In genomic region chr21:46264690-46265144, GRCh38 we compare ENCODE assay signal across 19 cellular contexts. TPM values are rescaled to one million over a fixed set of nuclear protein-coding genes. Genes with fewer than 3 reads are reported as not detected.
DNase-seq lines count a peak whose midpoint lies in the region; ATAC-seq, FAIRE-seq and TF ChIP-seq lines count a peak whose summit lies in the region.
"Had no signal": no experiment of that assay in that cellular context is flagged by ENCODE, and none has a peak within 500 bp of the region (broad histone marks: within the 10 kb centered on the region; RNA-seq: fewer than 3 reads in every experiment).

No MANE protein-coding gene starts in this region.

- no peak overlapping the region for H3K4me2 ChIP-seq in H1 (ENCODE audit: insufficient read depth in 1 of 2, low read depth in 2 of 2, low read length in 2 of 2)

- H3K79me1 ChIP-seq in H1 (ENCODE audit: low read depth, low read length) = peaks cover 4% of the 10 kb centered on the region; the same call in 1 of the 2 replicates

- CTCF ChIA-PET in H1 (lab: Charles Lee; ENCODE audit: partially characterized antibody) = interaction anchor here (2.4 kb wide), 1 partner anchor 20 kb away, joined by 9 read pairs; the partner anchor contains the start of gene MCM3AP

- TF ChIP-seq POLR2A in NB4 (IDR thresholded peaks at IDR 0.05; ENCODE audit: extremely low read depth, insufficient read length) (no peak), H1 (IDR thresholded peaks at IDR 0.05; ENCODE audit: control extremely low read depth in 1 of 2, low read depth in 2 of 2, low read length in 2 of 2) (no peak)

- no peak for FAIRE-seq in H1 (lab: Jason Lieb, UNC)

- H3K27ac ChIP-seq in H1 (ENCODE audit: low read depth, low read length) = no peak overlapping the region
- H3K27ac ChIP-seq in psoas muscle = no peak overlapping the region
- H3K27ac ChIP-seq: cardiac muscle cell, esophagus muscularis mucosa, GM23248 had no signal

- H2BK15ac ChIP-seq in H1 (ENCODE audit: low read length) = no peak overlapping the region

- POLR2A ChIA-PET in H1 (lab: Charles Lee; ENCODE audit: partially characterized antibody) = interaction anchor here (1.0 to 1.7 kb wide), 3 partner anchors 11 to 21 kb away, joined by 3 to 6 read pairs (median 3); partner anchors contain the start of genes MCM3AP and YBEY

- no peak overlapping the region for H2BK20ac ChIP-seq in H1 (ENCODE audit: low read length)

- H4K8ac ChIP-seq in H1 (ENCODE audit: extremely low read depth, insufficient read depth, low read length) = no peak overlapping the region

- H3K9ac ChIP-seq in H1 (replicated peaks in 1 of 4; ENCODE audit: extremely low read depth in 1 of 4, low read depth in 3 of 4, low read length in 3 of 4) = no peak overlapping the region
- H3K9ac ChIP-seq: GM23248 had no signal

- no peaks in the 10 kb centered on the region for H3K23me2 ChIP-seq in H1 (ENCODE audit: low read depth, low read length)

- no peak overlapping the region for H4K5ac ChIP-seq in H1 (ENCODE audit: insufficient read length, low read depth, low read length)

- peaks cover 21 to 53% (median 48%) of the 10 kb centered on the region in 4 experiments for H3K36me3 ChIP-seq in H1 (ENCODE audit: control insufficient read depth in 2 of 4, insufficient read depth in 4 of 4, low read length in 3 of 4)
- peaks cover 16 to 97% of the 10 kb centered on the region in 2 donors for H3K36me3 ChIP-seq in psoas muscle (ENCODE audit: insufficient read depth in 1 of 2, low read depth in 1 of 2)

- ATAC-seq in psoas muscle = peak in 3 of 4 donors; percentile 19 to 31 (median 25)
- ATAC-seq: activated naive CD8-positive, alpha-beta T cell treated with anti-CD3 and anti-CD28 coated beads, Interleukin-2, amount 50 U/mL, for 24 hours; activated T-helper 17 cell treated with anti-CD3 and anti-CD28 coated beads, Interleukin-2, amount 50 U/mL, for 72 hours had no signal

- TF ChIP-seq CTCF in NB4 (IDR thresholded peaks at IDR 0.05; ENCODE audit: low read depth, low read length) = no peak
- peak in 1 of 3 experiments; percentile 20; a peak in 1 of 4 replicates for TF ChIP-seq CTCF in H1 (IDR thresholded peaks at IDR 0.05; ENCODE audit: control extremely low read depth in 1 of 3, insufficient read depth in 1 of 3, low read depth in 1 of 3, low read length in 3 of 3)
- no peak for TF ChIP-seq CTCF in psoas muscle (IDR thresholded peaks at IDR 0.05)

- H4K91ac ChIP-seq in H1 (replicated peaks; ENCODE audit: insufficient read length, low read length) = no peak overlapping the region

- no peak overlapping the region for H2BK12ac ChIP-seq in H1 (ENCODE audit: low read depth, low read length)

- H3K9me3 ChIP-seq in H1 (ENCODE audit: insufficient read depth in 2 of 2, low read depth in 1 of 2, low read length in 1 of 2) = no peaks in the 10 kb centered on the region
- no peaks in the 10 kb centered on the region for H3K9me3 ChIP-seq in psoas muscle
- H3K9me3 ChIP-seq: BE2C, esophagus muscularis mucosa had no signal

- H3K4ac ChIP-seq in H1 (replicated peaks; ENCODE audit: insufficient read length, low read depth, low read length) = no peak overlapping the region

- H3K4me1 ChIP-seq in H1 (replicated peaks in 1 of 4; ENCODE audit: control insufficient read depth in 3 of 4, insufficient read depth in 4 of 4, low read length in 3 of 4) (no peaks in the 10 kb centered on the region), psoas muscle (no peaks in the 10 kb centered on the region)
- H3K4me1 ChIP-seq: BE2C, esophagus muscularis mucosa had no signal

- TF ChIP-seq EP300 in H1 (IDR thresholded peaks at IDR 0.05; ENCODE audit: borderline replicate concordance in 1 of 2, low read depth in 2 of 2, low read length in 2 of 2) = no peak

- no peak overlapping the region for H3K56ac ChIP-seq in H1 (replicated peaks; ENCODE audit: insufficient read length, low read depth, low read length)

- no peak for TF ChIP-seq RAD21 in H1 (IDR thresholded peaks at IDR 0.05 in 1 of 2, conservative IDR thresholded peaks at IDR 0.05 in 1 of 2; ENCODE audit: low read depth in 2 of 2, low read length in 2 of 2)

- WGBS in H1 (ENCODE audit: extremely low coverage in 1 of 2, insufficient coverage in 1 of 2, insufficient read length in 1 of 2, insufficient replicate concordance in 2 of 2, low coverage in 1 of 2, low lambda C conversion rate in 2 of 2, missing lambda C conversion rate in 1 of 2), 2 experiments = 86% methylated on average over 13 of the region's 13 CpGs; no CpG with 5 or more reads in 1 of the 2 experiments
- WGBS in psoas muscle, 3 donors = 84 to 90% (median 89%) methylated on average over 13 of the region's 13 CpGs

- H4K20me1 ChIP-seq in H1 (replicated peaks in 1 of 2; ENCODE audit: control insufficient read depth in 1 of 2, insufficient read depth in 2 of 2, low read length in 2 of 2) = peaks cover 8 to 20% of the 10 kb centered on the region in 2 experiments

- no peak overlapping the region; the same call in 1 of the 2 replicates for H2BK5ac ChIP-seq in H1 (ENCODE audit: low read depth, low read length)

- H3K4me3 ChIP-seq in NB4 (ENCODE audit: low read depth, low read length) (no peak overlapping the region), H1 (ENCODE audit: extremely low read depth in 1 of 4, insufficient read depth in 2 of 4, low read depth in 3 of 4, low read length in 4 of 4) (no peak overlapping the region), psoas muscle (no peak overlapping the region)
- H3K4me3 ChIP-seq: cardiac muscle cell, esophagus muscularis mucosa, GM23248 had no signal

- no peak overlapping the region for H3K14ac ChIP-seq in H1 (ENCODE audit: insufficient read length)

- no peak overlapping the region for H3K18ac ChIP-seq in H1 (ENCODE audit: extremely low read depth, low read length)

- intact Hi-C loops in psoas muscle (cut with DNase I) = no loop called here

- H3K23ac ChIP-seq in H1 (ENCODE audit: insufficient read length) = no peak overlapping the region

- no peak overlapping the region for H2AFZ ChIP-seq in H1 (ENCODE audit: low read length)
- H2AFZ ChIP-seq: GM23248 had no signal

- no peaks in the 10 kb centered on the region for H3K79me2 ChIP-seq in H1 (ENCODE audit: control insufficient read depth in 1 of 2, insufficient read depth in 2 of 2, low read length in 2 of 2)

- DNase-seq in NB4 (ENCODE audit: low read depth) (peak; percentile 17), H1 (ENCODE audit: low read depth in 1 of 2, low spot score in 2 of 2) (no peak), psoas muscle (no peak), NCI-H187 (lab: John Stamatoyannopoulos, UW) (no peak), mucosa of gallbladder (ENCODE audit: low spot score) (no peak)
- DNase-seq: activated naive CD8-positive, alpha-beta T cell treated with anti-CD3 and anti-CD28 coated beads, Interleukin-2, amount 50 U/mL, for 24 hours; BE2C; glutamatergic neuron; GM23248; mesenchymal stem cell; MV-4-11; NCI-H2081 treated with DMSO at 0.1 percent for 48 hours; NCI-H510A treated with DMSO at 0.1 percent for 48 hours; nephron progenitor cell; SIG-M5; T-helper 2 cell had no signal

- no peak overlapping the region for H2AK5ac ChIP-seq in H1 (ENCODE audit: low read depth, low read length)

- H2BK120ac ChIP-seq in H1 (replicated peaks; ENCODE audit: low read depth, low read length) = no peak overlapping the region

- H3K27me3 ChIP-seq in H1 (replicated peaks in 1 of 4; ENCODE audit: control insufficient read depth in 3 of 4, extremely low read depth in 1 of 4, insufficient read depth in 3 of 4, low read length in 3 of 4) (no peaks in the 10 kb centered on the region), psoas muscle (ENCODE audit: insufficient read depth in 3 of 3, low read length in 2 of 3) (no peaks in the 10 kb centered on the region)
- H3K27me3 ChIP-seq: BE2C, cardiac muscle cell, esophagus muscularis mucosa had no signal

RNA-seq across cellular contexts. Expression of gene MCM3AP, which starts 20.7 kb away (rescaled TPM):
- 119 and 124 TPM in 2 replicates for total RNA-seq in H1 (2021; fragmentation: NEBNext Ultra II Directional; extraction: Animal tissue kit (Norgen Biotek cat#: 25700))
- polyA plus RNA-seq in H1 (2011; rRNA removed) (37.2 and 65.4 TPM in 2 replicates), psoas muscle (100 to 1,000 TPM in 1 of 3 donors, 10 to 100 TPM in 2; 44.0 to 104 (median 49.6) TPM)
- polyA plus RNA-seq in H1 (2011; cell fraction: cytosol; rRNA removed) = 47.1 TPM
- polyA plus RNA-seq in H1 (2011; cell fraction: nucleus; rRNA removed) = 88.7 TPM
- 67.6 to 78.6 TPM (median 75.2 TPM) in 4 replicates for polyA plus RNA-seq in H1 (2012, experiment 1 of 2)
- polyA plus RNA-seq in H1 (2012, experiment 2 of 2) = 27.6 TPM
- 51.2 TPM for polyA plus RNA-seq in H1 (2013, experiment 1 of 2)
- 47.8 TPM for polyA plus RNA-seq in H1 (2013, experiment 2 of 2)
- 87.3 and 109 TPM in 2 replicates for polyA minus RNA-seq in H1 (2011; rRNA and poly(A)+ RNA removed)
- polyA minus RNA-seq in H1 (2011; cell fraction: cytosol; rRNA and poly(A)+ RNA removed) = 80.6 TPM
- polyA minus RNA-seq in H1 (2011; cell fraction: nucleus; rRNA and poly(A)+ RNA removed) = 130 TPM
- total RNA-seq in psoas muscle (100 to 1,000 TPM in 1 of 4 donors, 10 to 100 TPM in 3; 70.4 to 102 (median 89.7) TPM), mucosa of gallbladder (107 TPM)

RNA-seq across cellular contexts. Expression of gene YBEY, which starts 21.4 kb away (rescaled TPM):
- total RNA-seq in H1 (2021; fragmentation: NEBNext Ultra II Directional; extraction: Animal tissue kit (Norgen Biotek cat#: 25700)) = 26.6 and 26.9 TPM in 2 replicates
- 23.7 and 31.9 TPM in 2 replicates for polyA plus RNA-seq in H1 (2011; rRNA removed)
- polyA plus RNA-seq in H1 (2011; cell fraction: cytosol; rRNA removed) = 32.7 TPM
- polyA plus RNA-seq in H1 (2011; cell fraction: nucleus; rRNA removed) = 12.1 TPM
- polyA plus RNA-seq in H1 (2012, experiment 1 of 2) = 28.6 to 46.1 TPM (median 29.9 TPM) in 4 replicates
- polyA plus RNA-seq in H1 (2012, experiment 2 of 2) = 36.9 TPM
- polyA plus RNA-seq in H1 (2013, experiment 1 of 2) = 23.5 TPM
- 21.8 TPM for polyA plus RNA-seq in H1 (2013, experiment 2 of 2)
- 19.1 and 20.3 TPM in 2 replicates for polyA minus RNA-seq in H1 (2011; rRNA and poly(A)+ RNA removed)
- polyA minus RNA-seq in H1 (2011; cell fraction: cytosol; rRNA and poly(A)+ RNA removed) = 16.4 TPM
- polyA minus RNA-seq in H1 (2011; cell fraction: nucleus; rRNA and poly(A)+ RNA removed) = 12.5 TPM
- total RNA-seq in psoas muscle = 10 to 100 TPM in 1 of 4 donors, 1 to 10 TPM in 3; 4.7 to 11.0 (median 7.1) TPM
- 10 to 100 TPM; 12.2 to 18.2 (median 14.8) TPM for polyA plus RNA-seq in psoas muscle
- 8.9 TPM for total RNA-seq in mucosa of gallbladder

RNA-seq across cellular contexts. Expression of gene LSS, which starts 36.1 kb away (rescaled TPM):
- total RNA-seq in H1 (2021; fragmentation: NEBNext Ultra II Directional; extraction: Animal tissue kit (Norgen Biotek cat#: 25700)) = 96.1 and 102 TPM in 2 replicates
- 123 and 139 TPM in 2 replicates for polyA plus RNA-seq in H1 (2011; rRNA removed)
- 103 TPM for polyA plus RNA-seq in H1 (2011; cell fraction: cytosol; rRNA removed)
- polyA plus RNA-seq in H1 (2011; cell fraction: nucleus; rRNA removed) = 268 TPM
- 69.5 to 87.3 TPM (median 75.9 TPM) in 4 replicates for polyA plus RNA-seq in H1 (2012, experiment 1 of 2)
- polyA plus RNA-seq in H1 (2012, experiment 2 of 2) = 71.3 TPM
- 69.2 TPM for polyA plus RNA-seq in H1 (2013, experiment 1 of 2)
- polyA plus RNA-seq in H1 (2013, experiment 2 of 2) = 66.2 TPM
- 177 and 193 TPM in 2 replicates for polyA minus RNA-seq in H1 (2011; rRNA and poly(A)+ RNA removed)
- 56.7 TPM for polyA minus RNA-seq in H1 (2011; cell fraction: cytosol; rRNA and poly(A)+ RNA removed)
- 69.8 TPM for polyA minus RNA-seq in H1 (2011; cell fraction: nucleus; rRNA and poly(A)+ RNA removed)
- total RNA-seq in psoas muscle = 10 to 100 TPM; 24.8 to 31.5 (median 30.4) TPM
- 10 to 100 TPM; 10.7 to 19.3 (median 14.4) TPM for polyA plus RNA-seq in psoas muscle
- total RNA-seq in mucosa of gallbladder = 125 TPM

RNA-seq across cellular contexts. Expression of gene C21orf58, which starts 59.0 kb away (rescaled TPM):
- 22.4 and 26.1 TPM in 2 replicates for total RNA-seq in H1 (2021; fragmentation: NEBNext Ultra II Directional; extraction: Animal tissue kit (Norgen Biotek cat#: 25700))
- polyA plus RNA-seq in H1 (2011; rRNA removed) (13.8 and 27.8 TPM in 2 replicates), psoas muscle (1 to 10 TPM in 1 of 3 donors, under 1 TPM in 2; 0.38 to 2.3 (median 0.47) TPM)
- 26.1 TPM for polyA plus RNA-seq in H1 (2011; cell fraction: cytosol; rRNA removed)
- 101 TPM for polyA plus RNA-seq in H1 (2011; cell fraction: nucleus; rRNA removed)
- 14.7 to 21.7 TPM (median 19.3 TPM) in 4 replicates for polyA plus RNA-seq in H1 (2012, experiment 1 of 2)
- 9.2 TPM for polyA plus RNA-seq in H1 (2012, experiment 2 of 2)
- 20.8 TPM for polyA plus RNA-seq in H1 (2013, experiment 1 of 2)
- polyA plus RNA-seq in H1 (2013, experiment 2 of 2) = 17.7 TPM
- polyA minus RNA-seq in H1 (2011; rRNA and poly(A)+ RNA removed) = 12.4 and 19.3 TPM in 2 replicates
- 13.4 TPM for polyA minus RNA-seq in H1 (2011; cell fraction: cytosol; rRNA and poly(A)+ RNA removed)
- polyA minus RNA-seq in H1 (2011; cell fraction: nucleus; rRNA and poly(A)+ RNA removed) = 45.4 TPM
- total RNA-seq in psoas muscle (1 to 10 TPM in 3 of 4 donors, under 1 TPM in 1; 0.49 to 3.0 (median 1.1) TPM), mucosa of gallbladder (4.4 TPM)

RNA-seq across cellular contexts. Expression of gene PCNT, which starts 59.2 kb away (rescaled TPM):
- 39.5 and 45.1 TPM in 2 replicates for total RNA-seq in H1 (2021; fragmentation: NEBNext Ultra II Directional; extraction: Animal tissue kit (Norgen Biotek cat#: 25700))
- polyA plus RNA-seq in H1 (2011; rRNA removed) (9.9 and 12.0 TPM in 2 replicates), psoas muscle (100 to 1,000 TPM; 118 to 294 (median 248) TPM)
- 14.8 TPM for polyA plus RNA-seq in H1 (2011; cell fraction: cytosol; rRNA removed)
- 59.4 TPM for polyA plus RNA-seq in H1 (2011; cell fraction: nucleus; rRNA removed)
- polyA plus RNA-seq in H1 (2012, experiment 1 of 2) = 22.2 to 29.2 TPM (median 25.6 TPM) in 4 replicates
- polyA plus RNA-seq in H1 (2012, experiment 2 of 2) = 4.6 TPM
- polyA plus RNA-seq in H1 (2013, experiment 1 of 2) = 16.7 TPM
- 13.8 TPM for polyA plus RNA-seq in H1 (2013, experiment 2 of 2)
- polyA minus RNA-seq in H1 (2011; rRNA and poly(A)+ RNA removed) = 79.7 and 87.0 TPM in 2 replicates
- 19.8 TPM for polyA minus RNA-seq in H1 (2011; cell fraction: cytosol; rRNA and poly(A)+ RNA removed)
- polyA minus RNA-seq in H1 (2011; cell fraction: nucleus; rRNA and poly(A)+ RNA removed) = 25.9 TPM
- total RNA-seq in psoas muscle (100 to 1,000 TPM in 3 of 4 donors, 10 to 100 TPM in 1; 99.4 to 642 (median 295) TPM), mucosa of gallbladder (31.0 TPM)
